Comparison of ENCODE assay signal across 1 cellular context in the genomic region with DNA sequence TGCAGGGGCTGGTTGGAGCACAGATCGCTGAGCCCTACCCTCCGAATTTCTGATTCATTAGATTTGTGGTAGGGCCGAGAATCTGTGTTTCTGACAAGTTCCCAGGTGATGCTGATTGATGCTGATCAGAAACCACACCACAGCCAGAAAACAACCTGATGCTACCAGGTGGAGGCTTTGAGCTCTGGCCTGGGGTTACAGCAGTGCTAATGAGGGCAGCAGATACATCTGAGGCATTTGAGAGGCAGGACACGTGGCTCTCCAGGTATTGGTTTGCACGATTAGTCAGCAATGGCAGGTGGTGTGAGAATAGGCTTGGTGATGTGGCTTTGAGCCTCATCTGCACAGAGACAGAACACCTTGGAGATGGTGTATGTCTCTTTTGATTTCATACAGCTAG.
TF ChIP-seq lines count a peak whose summit lies in the region.

No MANE protein-coding gene starts in this region.

TF ChIP-seq in HepG2, 621 proteins besides CTCF, POLR2A, EP300 and RAD21 (continued from another document):
- TF ChIP-seq, protein P1, sequence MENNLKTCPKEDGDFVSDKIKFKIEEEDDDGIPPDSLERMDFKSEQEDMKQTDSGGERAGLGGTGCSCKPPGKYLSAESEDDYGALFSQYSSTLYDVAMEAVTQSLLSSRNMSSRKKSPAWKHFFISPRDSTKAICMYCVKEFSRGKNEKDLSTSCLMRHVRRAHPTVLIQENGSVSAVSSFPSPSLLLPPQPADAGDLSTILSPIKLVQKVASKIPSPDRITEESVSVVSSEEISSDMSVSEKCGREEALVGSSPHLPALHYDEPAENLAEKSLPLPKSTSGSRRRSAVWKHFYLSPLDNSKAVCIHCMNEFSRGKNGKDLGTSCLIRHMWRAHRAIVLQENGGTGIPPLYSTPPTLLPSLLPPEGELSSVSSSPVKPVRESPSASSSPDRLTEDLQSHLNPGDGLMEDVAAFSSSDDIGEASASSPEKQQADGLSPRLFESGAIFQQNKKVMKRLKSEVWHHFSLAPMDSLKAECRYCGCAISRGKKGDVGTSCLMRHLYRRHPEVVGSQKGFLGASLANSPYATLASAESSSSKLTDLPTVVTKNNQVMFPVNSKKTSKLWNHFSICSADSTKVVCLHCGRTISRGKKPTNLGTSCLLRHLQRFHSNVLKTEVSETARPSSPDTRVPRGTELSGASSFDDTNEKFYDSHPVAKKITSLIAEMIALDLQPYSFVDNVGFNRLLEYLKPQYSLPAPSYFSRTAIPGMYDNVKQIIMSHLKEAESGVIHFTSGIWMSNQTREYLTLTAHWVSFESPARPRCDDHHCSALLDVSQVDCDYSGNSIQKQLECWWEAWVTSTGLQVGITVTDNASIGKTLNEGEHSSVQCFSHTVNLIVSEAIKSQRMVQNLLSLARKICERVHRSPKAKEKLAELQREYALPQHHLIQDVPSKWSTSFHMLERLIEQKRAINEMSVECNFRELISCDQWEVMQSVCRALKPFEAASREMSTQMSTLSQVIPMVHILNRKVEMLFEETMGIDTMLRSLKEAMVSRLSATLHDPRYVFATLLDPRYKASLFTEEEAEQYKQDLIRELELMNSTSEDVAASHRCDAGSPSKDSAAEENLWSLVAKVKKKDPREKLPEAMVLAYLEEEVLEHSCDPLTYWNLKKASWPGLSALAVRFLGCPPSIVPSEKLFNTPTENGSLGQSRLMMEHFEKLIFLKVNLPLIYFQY (CRISPR knock-in tag; IDR thresholded peaks at IDR 0.05; ENCODE audit: borderline replicate concordance) = no peak
- no peak for TF ChIP-seq AHR (CRISPR knock-in tag; IDR thresholded peaks at IDR 0.05)
- TF ChIP-seq SRSF9 (IDR thresholded peaks at IDR 0.05; ENCODE audit: borderline replicate concordance, insufficient read depth, low read depth, low read length, poor library complexity, severe bottlenecking) = no peak
- no peak for TF ChIP-seq ZNF644 (CRISPR knock-in tag; IDR thresholded peaks at IDR 0.05; ENCODE audit: low read depth)
- TF ChIP-seq FOXA1 (IDR thresholded peaks at IDR 0.05) = no peak
- TF ChIP-seq FOXA1 (CRISPR knock-in tag; IDR thresholded peaks at IDR 0.05) = no peak
- no peak for TF ChIP-seq ZNF792 (CRISPR knock-in tag; IDR thresholded peaks at IDR 0.05)
- TF ChIP-seq ZNF367 (CRISPR knock-in tag; IDR thresholded peaks at IDR 0.05; ENCODE audit: borderline replicate concordance) = no peak
- TF ChIP-seq, protein P2, sequence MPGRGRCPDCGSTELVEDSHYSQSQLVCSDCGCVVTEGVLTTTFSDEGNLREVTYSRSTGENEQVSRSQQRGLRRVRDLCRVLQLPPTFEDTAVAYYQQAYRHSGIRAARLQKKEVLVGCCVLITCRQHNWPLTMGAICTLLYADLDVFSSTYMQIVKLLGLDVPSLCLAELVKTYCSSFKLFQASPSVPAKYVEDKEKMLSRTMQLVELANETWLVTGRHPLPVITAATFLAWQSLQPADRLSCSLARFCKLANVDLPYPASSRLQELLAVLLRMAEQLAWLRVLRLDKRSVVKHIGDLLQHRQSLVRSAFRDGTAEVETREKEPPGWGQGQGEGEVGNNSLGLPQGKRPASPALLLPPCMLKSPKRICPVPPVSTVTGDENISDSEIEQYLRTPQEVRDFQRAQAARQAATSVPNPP (CRISPR knock-in tag; IDR thresholded peaks at IDR 0.05) = no peak
